In the genomic region with DNA sequence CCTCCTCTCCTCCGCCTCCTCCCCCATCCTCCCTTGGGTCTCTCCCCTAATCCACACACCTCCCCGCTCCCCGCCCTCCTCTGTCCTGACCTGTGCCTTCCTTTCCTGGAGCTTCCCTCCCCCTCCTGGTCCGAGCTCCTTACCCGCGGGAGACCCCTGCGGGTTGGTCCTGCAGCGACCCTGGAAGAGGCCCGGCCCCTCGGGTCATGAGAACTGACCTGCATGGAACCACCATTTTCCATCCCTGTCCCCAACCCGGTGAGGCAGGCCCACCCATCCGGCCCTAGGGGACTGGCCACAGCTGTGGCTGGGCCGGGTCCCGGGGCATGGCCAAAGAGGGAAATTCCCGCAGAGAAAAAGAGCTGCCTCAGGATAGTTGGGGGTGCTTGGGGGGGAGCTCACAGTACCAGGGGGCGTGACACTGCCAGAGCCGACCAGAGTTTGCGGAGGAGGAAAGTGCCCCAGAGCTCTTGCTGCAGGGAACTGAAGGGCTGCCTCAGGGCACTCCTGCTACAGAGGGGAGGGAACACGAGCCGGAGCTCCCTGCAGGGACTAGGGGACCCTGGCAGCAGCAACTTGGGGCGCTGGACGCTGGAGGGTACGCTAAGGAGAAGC, we compare ENCODE assay signal across 7 cellular contexts. TPM values are rescaled to one million over a fixed set of nuclear protein-coding genes. Genes with fewer than 3 reads are reported as not detected.
A peak's percentile ranks its signal among the peaks of the same experiment; 100 is the strongest.
DNase-seq lines count a peak whose midpoint lies in the region; ATAC-seq and TF ChIP-seq lines count a peak whose summit lies in the region.

No MANE protein-coding gene starts in this region.

- peak; percentile 8 for ATAC-seq in activated naive CD8-positive, alpha-beta T cell treated with anti-CD3 and anti-CD28 coated beads, Interleukin-2, amount 50 U/mL, for 24 hours
- ATAC-seq in right cardiac atrium = peak; percentile 13 to 37

- H3K9ac ChIP-seq in MM.1S (ENCODE audit: low read length) = peak overlapping the region; percentile 33; the same call in 1 of the 2 replicates

- H3K36me3 ChIP-seq in MM.1S (replicated peaks; ENCODE audit: insufficient read depth, low read length) = no peaks in the 10 kb centered on the region

- H3K9me3 ChIP-seq in MM.1S (replicated peaks; ENCODE audit: insufficient read depth, low read length) (no peaks in the 10 kb centered on the region), right cardiac atrium (ENCODE audit: control insufficient read depth, low read length) (no peaks in the 10 kb centered on the region)

- H3F3A ChIP-seq in MM.1S (ENCODE audit: insufficient read depth, low read length) = peaks cover 6% of the 10 kb centered on the region; the same call in 1 of the 2 replicates

- no peaks in the 10 kb centered on the region for H3K36me3 Mint-ChIP-seq in activated naive CD8-positive, alpha-beta T cell treated with anti-CD3 and anti-CD28 coated beads, Interleukin-2, amount 50 U/mL, for 24 hours (ENCODE audit: low read depth)

- H3K9me2 ChIP-seq in MM.1S (replicated peaks; ENCODE audit: insufficient read depth, low read length) = no peaks in the 10 kb centered on the region

- peaks cover 11% of the 10 kb centered on the region for H3K27me3 ChIP-seq in MM.1S (replicated peaks; ENCODE audit: insufficient read depth, low read length)
- H3K27me3 ChIP-seq in right cardiac atrium (ENCODE audit: control insufficient read depth, insufficient read depth) = no peaks in the 10 kb centered on the region

- H3K4me3 ChIP-seq in MM.1S (ENCODE audit: low read length) (peak overlapping the region; percentile 75), right cardiac atrium (ENCODE audit: low read length) (peak overlapping the region; percentile 70)

- no peak for TF ChIP-seq CTCF in GM20000 (IDR thresholded peaks at IDR 0.05; ENCODE audit: extremely low read depth, missing control alignments)
- TF ChIP-seq CTCF in MM.1S (IDR thresholded peaks at IDR 0.05; ENCODE audit: low read length) = no peak

- peak; percentile 73 for DNase-seq in Daoy (ENCODE audit: low read depth)
- peak; percentile 70 for DNase-seq in GM20000 (ENCODE audit: low spot score)
- DNase-seq in MM.1S = no peak
- no peak for DNase-seq in activated naive CD8-positive, alpha-beta T cell treated with anti-CD3 and anti-CD28 coated beads, Interleukin-2, amount 50 U/mL, for 24 hours
- DNase-seq in right cardiac atrium = peak; percentile 64 to 83 (median 80)
- DNase-seq in posterior vena cava (ENCODE audit: low spot score) = peak; percentile 84
- DNase-seq in NAMALWA (ENCODE audit: low spot score) = no peak

- H3K27ac Mint-ChIP-seq in activated naive CD8-positive, alpha-beta T cell treated with anti-CD3 and anti-CD28 coated beads, Interleukin-2, amount 50 U/mL, for 24 hours = no peak overlapping the region

- H3K4me1 ChIP-seq in MM.1S (ENCODE audit: low read length) = no peaks in the 10 kb centered on the region
- peaks cover 3% of the 10 kb centered on the region for H3K4me1 ChIP-seq in right cardiac atrium (ENCODE audit: control insufficient read depth, insufficient read depth, low read length)

- peak overlapping the region; percentile 95 for H3K4me2 ChIP-seq in MM.1S (ENCODE audit: low read depth, low read length)

- peak overlapping the region; percentile 32; the same call in 1 of the 2 replicates for H3K27ac ChIP-seq in MM.1S (ENCODE audit: low read length)
- H3K27ac ChIP-seq in right cardiac atrium (ENCODE audit: low read length) = peak overlapping the region; percentile 78

- 1% methylated on average over 23 of the region's 23 CpGs for WGBS in right cardiac atrium

- H3K4me3 Mint-ChIP-seq in activated naive CD8-positive, alpha-beta T cell treated with anti-CD3 and anti-CD28 coated beads, Interleukin-2, amount 50 U/mL, for 24 hours = peak overlapping the region; percentile 75

- peak overlapping the region; percentile 56 for H2AFZ ChIP-seq in MM.1S (ENCODE audit: low read length)

- H3K4me1 Mint-ChIP-seq in activated naive CD8-positive, alpha-beta T cell treated with anti-CD3 and anti-CD28 coated beads, Interleukin-2, amount 50 U/mL, for 24 hours = peaks cover 34% of the 10 kb centered on the region

- H3K79me2 ChIP-seq in MM.1S (ENCODE audit: low read length) = no peaks in the 10 kb centered on the region

- H3K9me3 Mint-ChIP-seq in activated naive CD8-positive, alpha-beta T cell treated with anti-CD3 and anti-CD28 coated beads, Interleukin-2, amount 50 U/mL, for 24 hours = no peaks in the 10 kb centered on the region

- intact Hi-C loops in right cardiac atrium (cut with DNase I) = loop anchor here in 1 of 4 donors (2.0 kb wide), 1 partner anchor 34 kb away; no protein-coding TSS in a partner anchor
- intact Hi-C loops in posterior vena cava (cut with DNase I) = loop anchor here in 1 of 2 donors (5.0 kb wide), 1 partner anchor 37 kb away; no protein-coding TSS in a partner anchor

- peaks cover 58% of the 10 kb centered on the region for H3K27me3 Mint-ChIP-seq in activated naive CD8-positive, alpha-beta T cell treated with anti-CD3 and anti-CD28 coated beads, Interleukin-2, amount 50 U/mL, for 24 hours

- no peaks in the 10 kb centered on the region for H4K20me1 ChIP-seq in MM.1S (ENCODE audit: insufficient read depth, low read length)

RNA-seq across cellular contexts. Expression of a gene that starts 0.6 kb away (rescaled TPM):
- 59.9 and 86.1 TPM in 2 replicates for total RNA-seq in Daoy (2014; rRNA removed; shearing (Covaris generic))
- total RNA-seq in right cardiac atrium (10 to 100 TPM; 19.8 to 25.8 (median 21.0) TPM), posterior vena cava (10 to 100 TPM; 41.4 to 48.6 TPM)
- polyA plus RNA-seq in right cardiac atrium = 15.1 TPM

RNA-seq across cellular contexts. Expression of a gene that starts 13.1 kb away (rescaled TPM):
- not detected in 2 replicates for total RNA-seq in Daoy (2014; rRNA removed; shearing (Covaris generic))
- not detected for total RNA-seq in right cardiac atrium
- not detected for polyA plus RNA-seq in right cardiac atrium
- total RNA-seq in posterior vena cava = not detected

RNA-seq across cellular contexts. Expression of a gene that starts 27.7 kb away (rescaled TPM):
- total RNA-seq in Daoy (2014; rRNA removed; shearing (Covaris generic)) = 13.4 and 13.7 TPM in 2 replicates
- 10 to 100 TPM; 49.1 to 62.4 (median 56.1) TPM for total RNA-seq in right cardiac atrium
- 68.6 TPM for polyA plus RNA-seq in right cardiac atrium
- total RNA-seq in posterior vena cava = 10 to 100 TPM; 27.0 to 37.6 TPM

RNA-seq across cellular contexts. Expression of a gene that starts 28.6 kb away (rescaled TPM):
- total RNA-seq in Daoy (2014; rRNA removed; shearing (Covaris generic)) = not detected in 2 replicates
- total RNA-seq in right cardiac atrium (not detected), posterior vena cava (not detected)
- polyA plus RNA-seq in right cardiac atrium = not detected

RNA-seq across cellular contexts. Expression of a gene that starts 30.1 kb away (rescaled TPM):
- total RNA-seq in Daoy (2014; rRNA removed; shearing (Covaris generic)) = not detected in 2 replicates
- total RNA-seq in right cardiac atrium = under 1 TPM; 0.28 to 0.63 (median 0.29) TPM
- polyA plus RNA-seq in right cardiac atrium = 0.57 TPM
- total RNA-seq in posterior vena cava = not detected

Comparison
In these comparisons a context has a peak if more than half of its experiments do, and no peak if none do; other contexts are left out.
1. DNase-seq: peak in Daoy (single experiment), GM20000 (single experiment), right cardiac atrium (3 of 3) and posterior vena cava (single experiment); none in MM.1S (single experiment), activated naive CD8-positive, alpha-beta T cell treated with anti-CD3 and anti-CD28 coated beads, Interleukin-2, amount 50 U/mL, for 24 hours (single experiment) and NAMALWA (single experiment).